ENCODE assay signal across 38 cellular contexts in genomic region chr13:32245555-32245954, GRCh38.
"Had no signal": no experiment of that assay in that cellular context is flagged by ENCODE, and none has a peak within 500 bp of the region (broad histone marks: within the 10 kb centered on the region; RNA-seq: fewer than 3 reads in every experiment).

No MANE protein-coding gene starts in this region.

- H3K4me3 ChIP-seq: adrenal gland, ascending aorta, body of pancreas, breast epithelium, cardiac muscle cell had no signal

- ATAC-seq: activated naive CD8-positive, alpha-beta T cell treated with anti-CD3 and anti-CD28 coated beads, Interleukin-2, amount 50 U/mL, for 24 hours had no signal

- H3K9me3 Mint-ChIP-seq: activated naive CD4-positive, alpha-beta T cell treated with anti-CD3 and anti-CD28 coated beads for 36 hours; activated naive CD4-positive, alpha-beta T cell treated with anti-CD3 and anti-CD28 coated beads, Interleukin-2, amount 10 ng/mL, durations not matched to agents 7 days and 5 days; activated naive CD4-positive, alpha-beta T cell treated with anti-CD3 and anti-CD28 coated beads, Interleukin-2, amount 50 U/mL, for 24 hours; activated naive CD4-positive, alpha-beta T cell treated with anti-CD3 and anti-CD28 coated beads, Interleukin-2, amount 50 U/mL, for 72 hours; activated naive CD8-positive, alpha-beta T cell treated with anti-CD3 and anti-CD28 coated beads for 36 hours; activated naive CD8-positive, alpha-beta T cell treated with anti-CD3 and anti-CD28 coated beads, Interleukin-2, amount 10 ng/mL, durations not matched to agents 7 days and 5 days; activated naive CD8-positive, alpha-beta T cell treated with anti-CD3 and anti-CD28 coated beads, Interleukin-2, amount 50 U/mL, for 24 hours; activated T-cell treated with anti-CD3 and anti-CD28 coated beads, Interleukin-2, amount 50 U/mL, for 24 hours; activated T-cell treated with anti-CD3 and anti-CD28 coated beads, Interleukin-2, amount 50 U/mL, for 4 hours; activated T-cell treated with anti-CD3 and anti-CD28 coated beads, Interleukin-2, amount 50 U/mL, for 72 hours; activated T-helper 1 cell treated with anti-CD3 and anti-CD28 coated beads, Interleukin-12 subunit alpha, Interleukin-12 subunit beta, Interleukin-2, Interleukin-4 antibody, amounts not matched to agents 30 ng/mL and 10 ng/mL and 1 ng/mL, durations not matched to agents 14 hours and 24 hours and 36 hours; activated T-helper 17 cell treated with anti-CD3 and anti-CD28 coated beads, Interleukin-2, amount 50 U/mL, for 72 hours; activated T-helper 2 cell treated with anti-CD3 and anti-CD28 coated beads, Interferon-gamma antibody, Interleukin-2, Interleukin-4, amounts not matched to agents 10 μg/mL and 5 μg/mL and 100 μg/mL, durations not matched to agents 14 hours and 24 hours and 36 hours; brain; central memory CD8-positive, alpha-beta T cell had no signal

- H3K4me3 Mint-ChIP-seq: activated naive CD4-positive, alpha-beta T cell treated with anti-CD3 and anti-CD28 coated beads for 36 hours; activated naive CD4-positive, alpha-beta T cell treated with anti-CD3 and anti-CD28 coated beads, Interleukin-2, amount 10 ng/mL, durations not matched to agents 7 days and 5 days; activated naive CD4-positive, alpha-beta T cell treated with anti-CD3 and anti-CD28 coated beads, Interleukin-2, amount 50 U/mL, for 24 hours; activated naive CD8-positive, alpha-beta T cell; activated naive CD8-positive, alpha-beta T cell treated with anti-CD3 and anti-CD28 coated beads for 36 hours; activated naive CD8-positive, alpha-beta T cell treated with anti-CD3 and anti-CD28 coated beads, Interleukin-2, amount 10 ng/mL, durations not matched to agents 7 days and 5 days; activated naive CD8-positive, alpha-beta T cell treated with anti-CD3 and anti-CD28 coated beads, Interleukin-2, amount 50 U/mL, for 24 hours; activated T-cell treated with anti-CD3 and anti-CD28 coated beads, Interleukin-2, amount 50 U/mL, for 24 hours; activated T-cell treated with anti-CD3 and anti-CD28 coated beads, Interleukin-2, amount 50 U/mL, for 4 hours; activated T-cell treated with anti-CD3 and anti-CD28 coated beads, Interleukin-2, amount 50 U/mL, for 72 hours; activated T-helper 1 cell treated with anti-CD3 and anti-CD28 coated beads, Interleukin-12 subunit alpha, Interleukin-12 subunit beta, Interleukin-2, Interleukin-4 antibody, amounts not matched to agents 30 ng/mL and 10 ng/mL and 1 ng/mL, durations not matched to agents 14 hours and 24 hours and 36 hours; activated T-helper 17 cell treated with anti-CD3 and anti-CD28 coated beads, Interleukin-2, amount 50 U/mL, for 72 hours; brain; central memory CD8-positive, alpha-beta T cell had no signal

- DNase-seq: activated effector memory CD4-positive, alpha-beta T cell treated with anti-CD3 and anti-CD28 coated beads, Interleukin-2, amount 50 U/mL, for 16 hours; activated effector memory CD4-positive, alpha-beta T cell treated with Interleukin-2 at 50 U/mL for 16 hours; activated gamma-delta T cell; activated gamma-delta T cell treated with Interleukin-2 at 50 U/mL for 16 hours; activated naive CD4-positive, alpha-beta T cell; activated naive CD4-positive, alpha-beta T cell treated with anti-CD3 and anti-CD28 coated beads for 36 hours; activated naive CD4-positive, alpha-beta T cell treated with anti-CD3 and anti-CD28 coated beads, Interleukin-2, amount 10 ng/mL, durations not matched to agents 7 days and 5 days; activated naive CD4-positive, alpha-beta T cell treated with anti-CD3 and anti-CD28 coated beads, Interleukin-2, amount 50 U/mL, for 16 hours; activated naive CD4-positive, alpha-beta T cell treated with Interleukin-2 at 50 U/mL for 16 hours; activated naive CD8-positive, alpha-beta T cell treated with anti-CD3 and anti-CD28 coated beads for 36 hours; activated naive CD8-positive, alpha-beta T cell treated with anti-CD3 and anti-CD28 coated beads, Interleukin-2, amount 10 ng/mL, durations not matched to agents 7 days and 5 days; activated naive CD8-positive, alpha-beta T cell treated with anti-CD3 and anti-CD28 coated beads, Interleukin-2, amount 50 U/mL, for 24 hours; activated T-cell treated with anti-CD3 and anti-CD28 coated beads, Interleukin-2, amount 50 U/mL, for 1 hour; activated T-cell treated with anti-CD3 and anti-CD28 coated beads, Interleukin-2, amount 50 U/mL, for 24 hours; activated T-cell treated with anti-CD3 and anti-CD28 coated beads, Interleukin-2, amount 50 U/mL, for 4 hours; activated T-cell treated with anti-CD3 and anti-CD28 coated beads, Interleukin-2, amount 50 U/mL, for 48 hours; activated T-cell treated with anti-CD3 and anti-CD28 coated beads, Interleukin-2, amount 50 U/mL, for 72 hours; adrenal gland; amniotic stem cell; aorta; body of pancreas; brain microvascular endothelial cell; caudate nucleus; central memory CD4-positive, alpha-beta T cell; cerebellar nuclear complex had no signal

- H3K4me1 Mint-ChIP-seq: activated naive CD4-positive, alpha-beta T cell treated with anti-CD3 and anti-CD28 coated beads, Interleukin-2, amount 10 ng/mL, durations not matched to agents 7 days and 5 days; activated naive CD4-positive, alpha-beta T cell treated with anti-CD3 and anti-CD28 coated beads, Interleukin-2, amount 50 U/mL, for 24 hours; activated naive CD8-positive, alpha-beta T cell treated with anti-CD3 and anti-CD28 coated beads for 36 hours; activated naive CD8-positive, alpha-beta T cell treated with anti-CD3 and anti-CD28 coated beads, Interleukin-2, amount 50 U/mL, for 24 hours; activated T-helper 17 cell treated with anti-CD3 and anti-CD28 coated beads, Interleukin-2, amount 50 U/mL, for 72 hours; central memory CD8-positive, alpha-beta T cell had no signal

- H3K27me3 ChIP-seq: adrenal gland, ascending aorta, body of pancreas, brain microvascular endothelial cell, breast epithelium, cardiac muscle cell had no signal

- H3K27me3 Mint-ChIP-seq: activated naive CD4-positive, alpha-beta T cell treated with anti-CD3 and anti-CD28 coated beads, Interleukin-2, amount 10 ng/mL, durations not matched to agents 7 days and 5 days; activated naive CD4-positive, alpha-beta T cell treated with anti-CD3 and anti-CD28 coated beads, Interleukin-2, amount 50 U/mL, for 24 hours; activated naive CD8-positive, alpha-beta T cell; activated naive CD8-positive, alpha-beta T cell treated with anti-CD3 and anti-CD28 coated beads for 36 hours; activated naive CD8-positive, alpha-beta T cell treated with anti-CD3 and anti-CD28 coated beads, Interleukin-2, amount 50 U/mL, for 24 hours; activated T-cell treated with anti-CD3 and anti-CD28 coated beads, Interleukin-2, amount 50 U/mL, for 24 hours; activated T-helper 17 cell treated with anti-CD3 and anti-CD28 coated beads, Interleukin-2, amount 50 U/mL, for 72 hours; brain had no signal

- H3K27ac Mint-ChIP-seq: activated naive CD4-positive, alpha-beta T cell treated with anti-CD3 and anti-CD28 coated beads, Interleukin-2, amount 10 ng/mL, durations not matched to agents 7 days and 5 days; activated naive CD4-positive, alpha-beta T cell treated with anti-CD3 and anti-CD28 coated beads, Interleukin-2, amount 50 U/mL, for 24 hours; activated naive CD4-positive, alpha-beta T cell treated with anti-CD3 and anti-CD28 coated beads, Interleukin-2, amount 50 U/mL, for 72 hours; activated naive CD8-positive, alpha-beta T cell; activated naive CD8-positive, alpha-beta T cell treated with anti-CD3 and anti-CD28 coated beads for 36 hours; activated naive CD8-positive, alpha-beta T cell treated with anti-CD3 and anti-CD28 coated beads, Interleukin-2, amount 10 ng/mL, durations not matched to agents 7 days and 5 days; activated naive CD8-positive, alpha-beta T cell treated with anti-CD3 and anti-CD28 coated beads, Interleukin-2, amount 50 U/mL, for 24 hours; activated T-cell treated with anti-CD3 and anti-CD28 coated beads, Interleukin-2, amount 50 U/mL, for 24 hours; activated T-cell treated with anti-CD3 and anti-CD28 coated beads, Interleukin-2, amount 50 U/mL, for 72 hours; activated T-helper 1 cell treated with anti-CD3 and anti-CD28 coated beads, Interleukin-12 subunit alpha, Interleukin-12 subunit beta, Interleukin-2, Interleukin-4 antibody, amounts not matched to agents 30 ng/mL and 10 ng/mL and 1 ng/mL, durations not matched to agents 14 hours and 24 hours and 36 hours; activated T-helper 2 cell treated with anti-CD3 and anti-CD28 coated beads, Interferon-gamma antibody, Interleukin-2, Interleukin-4, amounts not matched to agents 10 μg/mL and 5 μg/mL and 100 μg/mL, durations not matched to agents 14 hours and 24 hours and 36 hours had no signal

- H3K27ac ChIP-seq: adrenal gland, ascending aorta, body of pancreas, brain microvascular endothelial cell, breast epithelium, cardiac muscle cell had no signal

- H3K9me3 ChIP-seq: adrenal gland, ascending aorta, body of pancreas, breast epithelium had no signal

- FAIRE-seq: astrocyte, bronchial epithelial cell had no signal

- H3K36me3 ChIP-seq: adrenal gland, brain microvascular endothelial cell, breast epithelium, cardiac muscle cell had no signal

- H3K4me1 ChIP-seq: adrenal gland, body of pancreas, breast epithelium had no signal

- H3K36me3 Mint-ChIP-seq: activated naive CD4-positive, alpha-beta T cell treated with anti-CD3 and anti-CD28 coated beads, Interleukin-2, amount 10 ng/mL, durations not matched to agents 7 days and 5 days; activated naive CD4-positive, alpha-beta T cell treated with anti-CD3 and anti-CD28 coated beads, Interleukin-2, amount 50 U/mL, for 24 hours; activated naive CD4-positive, alpha-beta T cell treated with anti-CD3 and anti-CD28 coated beads, Interleukin-2, amount 50 U/mL, for 72 hours; activated naive CD8-positive, alpha-beta T cell; activated naive CD8-positive, alpha-beta T cell treated with anti-CD3 and anti-CD28 coated beads for 36 hours; activated naive CD8-positive, alpha-beta T cell treated with anti-CD3 and anti-CD28 coated beads, Interleukin-2, amount 10 ng/mL, durations not matched to agents 7 days and 5 days had no signal
